Comparison of ENCODE assay signal across 21 cellular contexts in genomic region chr1:114504023-114504422, GRCh38. TPM values are rescaled to one million over a fixed set of nuclear protein-coding genes. Genes with fewer than 3 reads are reported as not detected.
A peak's percentile ranks its signal among the peaks of the same experiment; 100 is the strongest.
DNase-seq lines count a peak whose midpoint lies in the region; ATAC-seq and TF ChIP-seq lines count a peak whose summit lies in the region.
"Had no signal": no experiment of that assay in that cellular context is flagged by ENCODE, and none has a peak within 500 bp of the region (broad histone marks: within the 10 kb centered on the region; RNA-seq: fewer than 3 reads in every experiment).

No MANE protein-coding gene starts in this region.

- DNase-seq in NCI-H345 (lab: John Stamatoyannopoulos, UW), result peak; percentile 45
- no peak for DNase-seq in NCI-H345 treated with DMSO at 0.1 percent for 48 hours (lab: John Stamatoyannopoulos, UW; ENCODE audit: unreplicated experiment)
- no peak for DNase-seq in activated CD8-positive, alpha-beta T cell treated with anti-CD3 and anti-CD28 coated beads for 36 hours
- no peak for DNase-seq in immature natural killer cell
- no peak for DNase-seq in effector memory CD4-positive, alpha-beta T cell
- no peak for DNase-seq in posterior cingulate gyrus
- DNase-seq: 8988T; Caco-2; DMS153; GOT3; NCI-H1417 treated with DMSO at 0.1 percent for 48 hours; NCI-H187 treated with DMSO at 0.1 percent for 48 hours; NCI-H2171; NCI-H446 treated with DMSO at 0.1 percent for 48 hours; NK-92 treated with Interleukin-12 subunit alpha and Interleukin-12 subunit beta, amount 100 ng/mL, for 24 hours; SHP77 had no signal

- H3K4me1 ChIP-seq in HEK293 (ENCODE audit: control insufficient read depth, insufficient read depth, low read length), result peaks cover 7% of the 10 kb centered on the region; the same call in 1 of the 2 replicates
- H3K4me1 ChIP-seq in effector memory CD4-positive, alpha-beta T cell (ENCODE audit: control insufficient read depth, insufficient read depth, low read length, poor library complexity, severe bottlenecking), result peaks cover 3% of the 10 kb centered on the region

- H3K27me3 Mint-ChIP-seq in activated CD8-positive, alpha-beta T cell treated with anti-CD3 and anti-CD28 coated beads for 36 hours, result no peaks in the 10 kb centered on the region
- peaks cover 0 to 3% (median 0%) of the 10 kb centered on the region in 3 donors for H3K27me3 Mint-ChIP-seq in immature natural killer cell (ENCODE audit: low read depth in 3 of 3)

- peak overlapping the region; percentile 38 for H3K27ac Mint-ChIP-seq in activated CD8-positive, alpha-beta T cell treated with anti-CD3 and anti-CD28 coated beads for 36 hours
- peak overlapping the region; percentile 38 to 95 (median 88) for H3K27ac Mint-ChIP-seq in immature natural killer cell

- CTCF ChIA-PET in HEK293 (lab: Yijun Ruan, JAX), result interaction anchor here (0.8 kb wide), 1 partner anchor 54 kb away, joined by 3 read pairs; no protein-coding TSS in a partner anchor
- CTCF ChIA-PET in activated CD8-positive, alpha-beta T cell treated with anti-CD3 and anti-CD28 coated beads for 36 hours (lab: Charles Lee), result no interaction called here

- peaks cover 35% of the 10 kb centered on the region for H3K36me3 Mint-ChIP-seq in activated CD8-positive, alpha-beta T cell treated with anti-CD3 and anti-CD28 coated beads for 36 hours (ENCODE audit: low read depth)
- H3K36me3 Mint-ChIP-seq in immature natural killer cell, result peaks cover 0 to 4% (median 0%) of the 10 kb centered on the region in 3 donors

- TF ChIP-seq CTCF in HEK293 (tag by site-specific recombination; IDR thresholded peaks at IDR 0.05), result no peak
- no peak for TF ChIP-seq CTCF in activated CD8-positive, alpha-beta T cell treated with anti-CD3 and anti-CD28 coated beads for 36 hours (IDR thresholded peaks at IDR 0.05)

- H3K4me1 Mint-ChIP-seq in activated CD8-positive, alpha-beta T cell treated with anti-CD3 and anti-CD28 coated beads for 36 hours (ENCODE audit: low read depth), result peaks cover 63% of the 10 kb centered on the region
- H3K4me1 Mint-ChIP-seq in immature natural killer cell, result peaks cover 74 to 92% of the 10 kb centered on the region in 2 donors

- POLR2A ChIA-PET in HEK293 (lab: Yijun Ruan, JAX), result no interaction called here
- POLR2A ChIA-PET in activated CD8-positive, alpha-beta T cell treated with anti-CD3 and anti-CD28 coated beads for 36 hours (lab: Charles Lee), result interaction anchor here (1.4 kb wide), 1 partner anchor 46 kb away, joined by 3 read pairs; no protein-coding TSS in a partner anchor

- no peaks in the 10 kb centered on the region for H3K27me3 ChIP-seq in effector memory CD4-positive, alpha-beta T cell (replicated peaks; ENCODE audit: control insufficient read depth, insufficient read depth, low read length, poor library complexity, severe bottlenecking)

- H3K27ac ChIP-seq in HEK293 (ENCODE audit: extremely low read depth, low read depth, low read length), result no peak overlapping the region
- no peak overlapping the region for H3K27ac ChIP-seq in effector memory CD4-positive, alpha-beta T cell (ENCODE audit: insufficient read depth, low read length, poor library complexity, severe bottlenecking)
- H3K27ac ChIP-seq: KMS-11 had no signal

- intact Hi-C loops in activated CD8-positive, alpha-beta T cell treated with anti-CD3 and anti-CD28 coated beads for 36 hours (cut with micrococcal nuclease), result no loop called here
- intact Hi-C loops in posterior cingulate gyrus (cut with DNase I), result no loop called here

- no peak overlapping the region for H3K4me3 Mint-ChIP-seq in activated CD8-positive, alpha-beta T cell treated with anti-CD3 and anti-CD28 coated beads for 36 hours
- H3K4me3 Mint-ChIP-seq in immature natural killer cell, result no peak overlapping the region
- H3K4me3 Mint-ChIP-seq: CD14-positive monocyte had no signal

- no peak overlapping the region for H3K4me3 ChIP-seq in HEK293 (ENCODE audit: low read depth, low read length)
- H3K4me3 ChIP-seq in effector memory CD4-positive, alpha-beta T cell (ENCODE audit: insufficient read depth, low read depth, low read length, poor library complexity, severe bottlenecking), result no peak overlapping the region

- peaks cover 0 to 30% of the 10 kb centered on the region in 2 experiments; a peak in 2 of 3 replicates for H3K36me3 ChIP-seq in HEK293 (ENCODE audit: control insufficient read depth in 2 of 2, insufficient read depth in 1 of 2, low read length in 2 of 2)
- no peaks in the 10 kb centered on the region for H3K36me3 ChIP-seq in effector memory CD4-positive, alpha-beta T cell (ENCODE audit: control insufficient read depth, insufficient read depth, low read length)

- no peaks in the 10 kb centered on the region for H3K9me3 Mint-ChIP-seq in activated CD8-positive, alpha-beta T cell treated with anti-CD3 and anti-CD28 coated beads for 36 hours
- H3K9me3 Mint-ChIP-seq in immature natural killer cell, result no peaks in the 10 kb centered on the region

- ATAC-seq in activated CD8-positive, alpha-beta T cell treated with anti-CD3 and anti-CD28 coated beads for 36 hours, result no peak
- no peak for ATAC-seq in HG02678 (IDR thresholded peaks at IDR 0.05; ENCODE audit: unreplicated experiment)
- ATAC-seq: HCT116 had no signal

- H3K9me3 ChIP-seq in HEK293 (ENCODE audit: control insufficient read depth, insufficient read depth, low read depth, low read length), result no peaks in the 10 kb centered on the region
- no peaks in the 10 kb centered on the region for H3K9me3 ChIP-seq in effector memory CD4-positive, alpha-beta T cell (ENCODE audit: control insufficient read depth, low read length)
- H3K9me3 ChIP-seq: Caco-2 had no signal

TF ChIP-seq in HEK293, 187 proteins besides CTCF, POLR2A, EP300 and RAD21:
- no peak for TF ChIP-seq ZEB2 (tag by site-specific recombination; IDR thresholded peaks at IDR 0.05)
- TF ChIP-seq PRDM6 (tag by site-specific recombination; IDR thresholded peaks at IDR 0.05), result peak; percentile 52; the same call in 1 of the 2 replicates

RNA-seq across cellular contexts. Expression of gene TRIM33, which starts 7.0 kb away (rescaled TPM):
- 10 to 100 TPM; 34.2 to 35.6 TPM for total RNA-seq in activated CD8-positive, alpha-beta T cell treated with anti-CD3 and anti-CD28 coated beads for 36 hours
- 10 to 100 TPM; 17.3 to 43.3 (median 28.0) TPM for polyA plus RNA-seq in immature natural killer cell
